In the genomic region with DNA sequence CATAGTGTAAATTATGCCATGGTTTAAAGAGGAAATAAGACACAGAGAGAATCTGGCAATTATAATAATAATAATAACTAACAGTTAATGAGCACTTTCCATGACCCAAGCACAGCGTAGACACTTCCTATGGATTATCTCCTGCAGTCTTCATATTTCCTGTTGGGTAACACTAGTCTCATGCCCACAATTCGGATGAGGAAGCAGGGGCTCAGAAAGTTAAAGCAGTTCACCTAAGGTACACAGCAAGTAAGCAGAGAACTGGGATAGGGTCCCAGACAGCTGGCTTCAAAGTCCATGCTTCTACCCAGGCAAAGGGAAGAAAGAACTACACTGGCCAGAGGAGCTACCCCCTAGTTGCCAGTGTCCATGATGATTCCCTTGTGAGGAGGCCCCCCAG, we compare ENCODE assay signal across 2 cellular contexts.
TF ChIP-seq lines count a peak whose summit lies in the region.

No MANE protein-coding gene starts in this region.

TF ChIP-seq in A549, 52 proteins besides CTCF, POLR2A, EP300 and RAD21:
- no peak for TF ChIP-seq TP53 (CRISPR knock-in tag; IDR thresholded peaks at IDR 0.05)
- no peak for TF ChIP-seq NR3C1 (IDR thresholded peaks at IDR 0.05)
- TF ChIP-seq ESRRA (IDR thresholded peaks at IDR 0.05; ENCODE audit: borderline replicate concordance, low read length): no peak
- TF ChIP-seq, protein P1, sequence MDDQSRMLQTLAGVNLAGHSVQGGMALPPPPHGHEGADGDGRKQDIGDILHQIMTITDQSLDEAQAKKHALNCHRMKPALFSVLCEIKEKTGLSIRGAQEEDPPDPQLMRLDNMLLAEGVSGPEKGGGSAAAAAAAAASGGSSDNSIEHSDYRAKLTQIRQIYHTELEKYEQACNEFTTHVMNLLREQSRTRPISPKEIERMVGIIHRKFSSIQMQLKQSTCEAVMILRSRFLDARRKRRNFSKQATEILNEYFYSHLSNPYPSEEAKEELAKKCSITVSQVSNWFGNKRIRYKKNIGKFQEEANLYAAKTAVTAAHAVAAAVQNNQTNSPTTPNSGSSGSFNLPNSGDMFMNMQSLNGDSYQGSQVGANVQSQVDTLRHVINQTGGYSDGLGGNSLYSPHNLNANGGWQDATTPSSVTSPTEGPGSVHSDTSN (IDR thresholded peaks at IDR 0.05): no peak
- TF ChIP-seq, protein P2, sequence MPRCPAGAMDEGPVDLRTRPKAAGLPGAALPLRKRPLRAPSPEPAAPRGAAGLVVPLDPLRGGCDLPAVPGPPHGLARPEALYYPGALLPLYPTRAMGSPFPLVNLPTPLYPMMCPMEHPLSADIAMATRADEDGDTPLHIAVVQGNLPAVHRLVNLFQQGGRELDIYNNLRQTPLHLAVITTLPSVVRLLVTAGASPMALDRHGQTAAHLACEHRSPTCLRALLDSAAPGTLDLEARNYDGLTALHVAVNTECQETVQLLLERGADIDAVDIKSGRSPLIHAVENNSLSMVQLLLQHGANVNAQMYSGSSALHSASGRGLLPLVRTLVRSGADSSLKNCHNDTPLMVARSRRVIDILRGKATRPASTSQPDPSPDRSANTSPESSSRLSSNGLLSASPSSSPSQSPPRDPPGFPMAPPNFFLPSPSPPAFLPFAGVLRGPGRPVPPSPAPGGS (IDR thresholded peaks at IDR 0.05): no peak
- no peak for TF ChIP-seq CHD4 (IDR thresholded peaks at IDR 0.05; ENCODE audit: borderline replicate concordance)
- no peak for TF ChIP-seq JUNB (IDR thresholded peaks at IDR 0.05)
- TF ChIP-seq HEYL (CRISPR knock-in tag; IDR thresholded peaks at IDR 0.05): no peak
- TF ChIP-seq, protein P3, sequence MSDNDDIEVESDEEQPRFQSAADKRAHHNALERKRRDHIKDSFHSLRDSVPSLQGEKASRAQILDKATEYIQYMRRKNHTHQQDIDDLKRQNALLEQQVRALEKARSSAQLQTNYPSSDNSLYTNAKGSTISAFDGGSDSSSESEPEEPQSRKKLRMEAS (IDR thresholded peaks at IDR 0.05): no peak
- TF ChIP-seq MAZ (IDR thresholded peaks at IDR 0.05; ENCODE audit: borderline replicate concordance, low read depth, low read length): no peak
- no peak for TF ChIP-seq FOSB (CRISPR knock-in tag; IDR thresholded peaks at IDR 0.05)
- TF ChIP-seq MYC (IDR thresholded peaks at IDR 0.05; ENCODE audit: borderline replicate concordance, low read length): no peak
- no peak for TF ChIP-seq MAFK (IDR thresholded peaks at IDR 0.05; ENCODE audit: partially characterized antibody)
- TF ChIP-seq, protein P4, sequence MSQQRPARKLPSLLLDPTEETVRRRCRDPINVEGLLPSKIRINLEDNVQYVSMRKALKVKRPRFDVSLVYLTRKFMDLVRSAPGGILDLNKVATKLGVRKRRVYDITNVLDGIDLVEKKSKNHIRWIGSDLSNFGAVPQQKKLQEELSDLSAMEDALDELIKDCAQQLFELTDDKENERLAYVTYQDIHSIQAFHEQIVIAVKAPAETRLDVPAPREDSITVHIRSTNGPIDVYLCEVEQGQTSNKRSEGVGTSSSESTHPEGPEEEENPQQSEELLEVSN (IDR thresholded peaks at IDR 0.05; ENCODE audit: borderline replicate concordance, low read depth): no peak
- TF ChIP-seq TFCP2L1 (CRISPR knock-in tag; IDR thresholded peaks at IDR 0.05): no peak
- TF ChIP-seq EHF (CRISPR knock-in tag; IDR thresholded peaks at IDR 0.05): no peak
TF ChIP-seq in A549: peak in this region for 0.

TF ChIP-seq in IMR-90, 13 proteins besides CTCF, POLR2A, EP300 and RAD21:
- TF ChIP-seq, protein P5, sequence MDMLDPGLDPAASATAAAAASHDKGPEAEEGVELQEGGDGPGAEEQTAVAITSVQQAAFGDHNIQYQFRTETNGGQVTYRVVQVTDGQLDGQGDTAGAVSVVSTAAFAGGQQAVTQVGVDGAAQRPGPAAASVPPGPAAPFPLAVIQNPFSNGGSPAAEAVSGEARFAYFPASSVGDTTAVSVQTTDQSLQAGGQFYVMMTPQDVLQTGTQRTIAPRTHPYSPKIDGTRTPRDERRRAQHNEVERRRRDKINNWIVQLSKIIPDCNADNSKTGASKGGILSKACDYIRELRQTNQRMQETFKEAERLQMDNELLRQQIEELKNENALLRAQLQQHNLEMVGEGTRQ (IDR thresholded peaks at IDR 0.05; ENCODE audit: low read depth, low read length): no peak
- TF ChIP-seq MAFK (IDR thresholded peaks at IDR 0.05; ENCODE audit: low read depth, low read length) (no peak), CHD1 (IDR thresholded peaks at IDR 0.05; ENCODE audit: low read depth, low read length) (no peak), RCOR1 (IDR thresholded peaks at IDR 0.05; ENCODE audit: insufficient replicate concordance, low read length) (no peak), FOS (IDR thresholded peaks at IDR 0.05; ENCODE audit: low read depth, low read length) (no peak), RFX5 (IDR thresholded peaks at IDR 0.05; ENCODE audit: low read depth, low read length) (no peak), BHLHE40 (IDR thresholded peaks at IDR 0.05; ENCODE audit: low read depth, low read length) (no peak), CEBPB (IDR thresholded peaks at IDR 0.05; ENCODE audit: low read depth, low read length) (no peak), NFE2L2 (IDR thresholded peaks at IDR 0.05; ENCODE audit: low read depth, low read length) (no peak), MAZ (IDR thresholded peaks at IDR 0.05; ENCODE audit: borderline replicate concordance, low read depth, low read length) (no peak), SMC3 (IDR thresholded peaks at IDR 0.05; ENCODE audit: low read depth, low read length) (no peak), MXI1 (IDR thresholded peaks at IDR 0.05; ENCODE audit: borderline replicate concordance, low read depth, low read length) (no peak)
- TF ChIP-seq, protein P6, sequence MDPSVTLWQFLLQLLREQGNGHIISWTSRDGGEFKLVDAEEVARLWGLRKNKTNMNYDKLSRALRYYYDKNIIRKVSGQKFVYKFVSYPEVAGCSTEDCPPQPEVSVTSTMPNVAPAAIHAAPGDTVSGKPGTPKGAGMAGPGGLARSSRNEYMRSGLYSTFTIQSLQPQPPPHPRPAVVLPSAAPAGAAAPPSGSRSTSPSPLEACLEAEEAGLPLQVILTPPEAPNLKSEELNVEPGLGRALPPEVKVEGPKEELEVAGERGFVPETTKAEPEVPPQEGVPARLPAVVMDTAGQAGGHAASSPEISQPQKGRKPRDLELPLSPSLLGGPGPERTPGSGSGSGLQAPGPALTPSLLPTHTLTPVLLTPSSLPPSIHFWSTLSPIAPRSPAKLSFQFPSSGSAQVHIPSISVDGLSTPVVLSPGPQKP (IDR thresholded peaks at IDR 0.05; ENCODE audit: borderline replicate concordance, low read depth, low read length): no peak
